Comparison of ENCODE assay signal across 8 cellular contexts in genomic region chr19:41307954-41308449, GRCh38. TPM values are rescaled to one million over a fixed set of nuclear protein-coding genes. Genes with fewer than 3 reads are reported as not detected.
A peak's percentile ranks its signal among the peaks of the same experiment; 100 is the strongest.
DNase-seq lines count a peak whose midpoint lies in the region; ATAC-seq and TF ChIP-seq lines count a peak whose summit lies in the region.

No MANE protein-coding gene starts in this region.

- no peaks in the 10 kb centered on the region for H3K9me3 ChIP-seq in CD4-positive, CD25-positive, alpha-beta regulatory T cell (ENCODE audit: control insufficient read depth in 2 of 2, low read length in 2 of 2)
- H3K9me3 ChIP-seq in OCI-LY3 (ENCODE audit: insufficient read depth, low read length) (no peaks in the 10 kb centered on the region), neutrophil (no peaks in the 10 kb centered on the region)
- no peaks in the 10 kb centered on the region for H3K9me3 ChIP-seq in effector memory CD4-positive, alpha-beta T cell (ENCODE audit: control insufficient read depth, low read length)

- no peaks in the 10 kb centered on the region for H3K27me3 ChIP-seq in CD4-positive, CD25-positive, alpha-beta regulatory T cell (ENCODE audit: control insufficient read depth, insufficient read depth, low read length)
- H3K27me3 ChIP-seq in OCI-LY3 (ENCODE audit: low read depth, low read length) = no peaks in the 10 kb centered on the region
- no peaks in the 10 kb centered on the region for H3K27me3 ChIP-seq in effector memory CD4-positive, alpha-beta T cell (replicated peaks; ENCODE audit: control insufficient read depth, insufficient read depth, low read length, poor library complexity, severe bottlenecking)
- no peaks in the 10 kb centered on the region for H3K27me3 ChIP-seq in neutrophil

- ATAC-seq in CD4-positive, CD25-positive, alpha-beta regulatory T cell (ENCODE audit: low read depth in 2 of 2) = no peak
- ATAC-seq in HG03521 (IDR thresholded peaks at IDR 0.05; ENCODE audit: unreplicated experiment) = no peak

- no peak overlapping the region for H2AFZ ChIP-seq in OCI-LY3 (ENCODE audit: low read depth, low read length)

- peak overlapping the region; percentile 97 for H3K27ac ChIP-seq in CD4-positive, CD25-positive, alpha-beta regulatory T cell (ENCODE audit: insufficient read depth, low read length, poor library complexity, severe bottlenecking)
- H3K27ac ChIP-seq in OCI-LY3 (ENCODE audit: low read length) (peak overlapping the region; percentile 84), neutrophil (peak overlapping the region; percentile 91)
- H3K27ac ChIP-seq in effector memory CD4-positive, alpha-beta T cell (ENCODE audit: insufficient read depth, low read length, poor library complexity, severe bottlenecking) = peak overlapping the region; percentile 94

- peak in 1 of 3 donors; percentile 30 for DNase-seq in CD4-positive, CD25-positive, alpha-beta regulatory T cell
- no peak for DNase-seq in effector memory CD4-positive, alpha-beta T cell
- DNase-seq in effector CD8-positive, alpha-beta T cell (lab: John Stamatoyannopoulos, UW) = no peak
- no peak for DNase-seq in GM03348 (ENCODE audit: low spot score)
- no peak for DNase-seq in putamen (ENCODE audit: low spot score)

- H3K79me2 ChIP-seq in OCI-LY3 (ENCODE audit: low read length) = peaks cover 30% of the 10 kb centered on the region

- peaks cover 81% of the 10 kb centered on the region for H3K4me1 ChIP-seq in CD4-positive, CD25-positive, alpha-beta regulatory T cell (ENCODE audit: control insufficient read depth, insufficient read depth, low read length, poor library complexity, severe bottlenecking)
- H3K4me1 ChIP-seq in OCI-LY3 (ENCODE audit: low read length) = peaks cover 28% of the 10 kb centered on the region
- peaks cover 69% of the 10 kb centered on the region for H3K4me1 ChIP-seq in effector memory CD4-positive, alpha-beta T cell (ENCODE audit: control insufficient read depth, insufficient read depth, low read length, poor library complexity, severe bottlenecking)
- H3K4me1 ChIP-seq in neutrophil (ENCODE audit: control insufficient read depth in 1 of 2, insufficient read depth in 1 of 2, low read depth in 1 of 2, low read length in 1 of 2) = peaks cover 46 to 55% of the 10 kb centered on the region in 2 experiments

- no peaks in the 10 kb centered on the region for H4K20me1 ChIP-seq in OCI-LY3 (ENCODE audit: insufficient read depth, low read length)

- peaks cover 11 to 95% (median 57%) of the 10 kb centered on the region in 4 donors for H3K4me1 Mint-ChIP-seq in CD4-positive, CD25-positive, alpha-beta regulatory T cell

- peak overlapping the region; percentile 62 for H3K9ac ChIP-seq in OCI-LY3 (ENCODE audit: low read length)

- peaks cover 44% of the 10 kb centered on the region for H3K36me3 ChIP-seq in CD4-positive, CD25-positive, alpha-beta regulatory T cell (ENCODE audit: control insufficient read depth, insufficient read depth, low read length)
- H3K36me3 ChIP-seq in OCI-LY3 (replicated peaks; ENCODE audit: low read depth, low read length) (peaks cover 52% of the 10 kb centered on the region), neutrophil (peaks cover 48% of the 10 kb centered on the region)
- peaks cover 36% of the 10 kb centered on the region for H3K36me3 ChIP-seq in effector memory CD4-positive, alpha-beta T cell (ENCODE audit: control insufficient read depth, insufficient read depth, low read length)

- H3K4me3 Mint-ChIP-seq in CD4-positive, CD25-positive, alpha-beta regulatory T cell = peak overlapping the region; percentile 97 to 98 (median 98)

- peak overlapping the region; percentile 98 to 100 (median 100) for H3K27ac Mint-ChIP-seq in CD4-positive, CD25-positive, alpha-beta regulatory T cell

- H3K27me3 Mint-ChIP-seq in CD4-positive, CD25-positive, alpha-beta regulatory T cell = peaks cover 4% of the 10 kb centered on the region

- H3K9me3 Mint-ChIP-seq in CD4-positive, CD25-positive, alpha-beta regulatory T cell = peaks cover 0 to 2% (median 0%) of the 10 kb centered on the region in 7 donors

- TF ChIP-seq CTCF in OCI-LY3 (IDR thresholded peaks at IDR 0.05; ENCODE audit: low read depth, low read length) (no peak), neutrophil (IDR thresholded peaks at IDR 0.05) (no peak)

- H3K36me3 Mint-ChIP-seq in CD4-positive, CD25-positive, alpha-beta regulatory T cell = peaks cover 17% of the 10 kb centered on the region

- H3K4me2 ChIP-seq in OCI-LY3 (ENCODE audit: low read length) = peak overlapping the region; percentile 56

- H3K4me3 ChIP-seq in CD4-positive, CD25-positive, alpha-beta regulatory T cell (ENCODE audit: low read depth, low read length) = peak overlapping the region; percentile 98
- H3K4me3 ChIP-seq in OCI-LY3 (ENCODE audit: low read length) (no peak overlapping the region), neutrophil (ENCODE audit: low read depth in 1 of 2, low read length in 1 of 2) (peak overlapping the region; percentile 35 to 98)
- peak overlapping the region; percentile 47 for H3K4me3 ChIP-seq in effector memory CD4-positive, alpha-beta T cell (ENCODE audit: insufficient read depth, low read depth, low read length, poor library complexity, severe bottlenecking)

RNA-seq across cellular contexts. Expression of gene CCDC97, which starts 2.0 kb away (rescaled TPM):
- total RNA-seq in CD4-positive, CD25-positive, alpha-beta regulatory T cell = 43.7 TPM
- 10 to 100 TPM; 17.7 to 21.8 (median 19.6) TPM for polyA plus RNA-seq in CD4-positive, CD25-positive, alpha-beta regulatory T cell

RNA-seq across cellular contexts. Expression of gene HNRNPUL1, which starts 43.8 kb away (rescaled TPM):
- 354 TPM for total RNA-seq in CD4-positive, CD25-positive, alpha-beta regulatory T cell
- 10 to 100 TPM; 39.3 to 56.8 (median 45.4) TPM for polyA plus RNA-seq in CD4-positive, CD25-positive, alpha-beta regulatory T cell

RNA-seq across cellular contexts. Expression of gene TGFB1, which starts 45.7 kb away (rescaled TPM):
- 414 TPM for total RNA-seq in CD4-positive, CD25-positive, alpha-beta regulatory T cell
- polyA plus RNA-seq in CD4-positive, CD25-positive, alpha-beta regulatory T cell = 10 to 100 TPM; 31.6 to 51.8 (median 46.9) TPM

RNA-seq across cellular contexts. Expression of gene B9D2, which starts 55.9 kb away (rescaled TPM):
- total RNA-seq in CD4-positive, CD25-positive, alpha-beta regulatory T cell = 22.3 TPM
- polyA plus RNA-seq in CD4-positive, CD25-positive, alpha-beta regulatory T cell = 10 to 100 TPM; 23.9 to 28.4 (median 24.3) TPM
